9 cellular contexts compared by ENCODE assay signal in the genomic region with DNA sequence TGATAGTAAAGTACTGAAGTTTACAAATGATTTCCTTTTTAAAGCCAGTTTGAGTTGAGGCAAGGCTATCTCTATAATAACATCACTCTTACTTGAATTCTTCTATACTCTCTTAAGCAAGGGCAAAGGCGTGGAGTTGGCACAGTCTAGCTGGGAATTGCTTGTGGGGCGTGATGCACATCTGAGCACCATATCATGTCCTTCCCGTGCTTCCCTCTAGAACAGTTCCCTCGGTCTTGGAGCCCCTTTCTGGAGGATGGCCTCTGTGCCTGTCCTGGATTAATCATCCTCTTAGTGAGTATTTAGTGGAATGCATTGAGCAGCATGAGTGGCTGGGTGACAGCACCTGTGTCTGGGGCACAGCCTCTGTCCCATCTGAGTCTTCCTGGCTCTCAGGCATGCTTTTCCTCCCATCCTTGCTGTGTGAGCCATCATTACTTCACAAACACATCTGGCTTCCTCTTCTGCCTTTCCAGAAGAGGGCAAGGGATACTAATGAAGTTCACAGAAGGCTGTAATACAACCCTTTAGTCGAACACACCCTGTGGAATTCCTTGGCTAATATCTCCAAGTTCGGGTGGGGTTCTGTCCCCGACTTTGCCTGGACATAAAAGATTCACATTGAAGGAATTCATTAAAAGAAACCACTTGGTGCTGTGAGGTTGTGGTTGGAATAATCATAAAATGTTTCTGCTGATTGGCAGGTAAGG.
"Had no signal": no experiment of that assay in that cellular context is flagged by ENCODE, and none has a peak within 500 bp of the region (broad histone marks: within the 10 kb centered on the region; RNA-seq: fewer than 3 reads in every experiment).

No MANE protein-coding gene starts in this region.

- H3K9me3 ChIP-seq: HAP-1 had no signal

- H3K4me1 ChIP-seq: HAP-1 had no signal

- H3K9ac ChIP-seq: GM23248 had no signal

- DNase-seq: GM23248, GOT3, H7, HFFc6 had no signal

- H3K36me3 ChIP-seq: HAP-1 had no signal

- H2AFZ ChIP-seq: GM23248 had no signal

- H3K4me3 ChIP-seq: GM23248, HAP-1, K562 had no signal

- H3K27ac ChIP-seq: GM23248, HL-60 had no signal

- ATAC-seq: HCT116, HepG2, K562 had no signal
